12 cellular contexts compared by ENCODE assay signal in genomic region chr2:170950221-170950737, GRCh38. TPM values are rescaled to one million over a fixed set of nuclear protein-coding genes. Genes with fewer than 3 reads are reported as not detected.
A peak's percentile ranks its signal among the peaks of the same experiment; 100 is the strongest.
DNase-seq lines count a peak whose midpoint lies in the region; ATAC-seq, FAIRE-seq and TF ChIP-seq lines count a peak whose summit lies in the region.
"Had no signal": no experiment of that assay in that cellular context is flagged by ENCODE, and none has a peak within 500 bp of the region (broad histone marks: within the 10 kb centered on the region; RNA-seq: fewer than 3 reads in every experiment).

No MANE protein-coding gene starts in this region.

- H3K9me3 ChIP-seq in kidney (ENCODE audit: control insufficient read depth in 1 of 2, low read length in 2 of 2), result no peaks in the 10 kb centered on the region
- H3K9me3 ChIP-seq: Caco-2, HAP-1, SJSA1 had no signal

- no peaks in the 10 kb centered on the region for H3K27me3 Mint-ChIP-seq in activated naive CD8-positive, alpha-beta T cell treated with anti-CD3 and anti-CD28 coated beads, Interleukin-2, amount 50 U/mL, for 24 hours
- no peaks in the 10 kb centered on the region for H3K27me3 Mint-ChIP-seq in T-cell

- no peak overlapping the region for H3K4me3 ChIP-seq in kidney (ENCODE audit: low read length in 2 of 2)
- H3K4me3 ChIP-seq: HAP-1, SJSA1, smooth muscle cell had no signal

- peaks cover 2% of the 10 kb centered on the region for H3K4me1 Mint-ChIP-seq in activated naive CD8-positive, alpha-beta T cell treated with anti-CD3 and anti-CD28 coated beads, Interleukin-2, amount 50 U/mL, for 24 hours
- H3K4me1 Mint-ChIP-seq in T-cell, result peaks cover 7 to 18% (median 12%) of the 10 kb centered on the region in 3 donors

- POLR2A ChIA-PET in T-cell (lab: Charles Lee), result no interaction called here

- CTCF ChIA-PET in T-cell (lab: Charles Lee), result no interaction called here

- peaks cover 54% of the 10 kb centered on the region for H3K36me3 Mint-ChIP-seq in activated naive CD8-positive, alpha-beta T cell treated with anti-CD3 and anti-CD28 coated beads, Interleukin-2, amount 50 U/mL, for 24 hours (ENCODE audit: low read depth)
- H3K36me3 Mint-ChIP-seq in T-cell, result peaks cover 49% of the 10 kb centered on the region

- no peak overlapping the region for H3K9ac ChIP-seq in kidney (ENCODE audit: low read length in 2 of 2)

- no peak for DNase-seq in activated naive CD8-positive, alpha-beta T cell treated with anti-CD3 and anti-CD28 coated beads, Interleukin-2, amount 50 U/mL, for 24 hours
- DNase-seq in kidney (no peak), T-cell (no peak), DMS79 (lab: John Stamatoyannopoulos, UW) (no peak), amniotic stem cell (lab: John Stamatoyannopoulos, UW) (no peak)
- DNase-seq: Caco-2 had no signal

- intact Hi-C loops in kidney (cut with DNase I), result no loop called here

- no peaks in the 10 kb centered on the region for H3K9me3 Mint-ChIP-seq in activated naive CD8-positive, alpha-beta T cell treated with anti-CD3 and anti-CD28 coated beads, Interleukin-2, amount 50 U/mL, for 24 hours
- no peaks in the 10 kb centered on the region for H3K9me3 Mint-ChIP-seq in T-cell

- peak; percentile 78 for ATAC-seq in GM18505 (IDR thresholded peaks at IDR 0.05; ENCODE audit: unreplicated experiment)
- ATAC-seq in GM21381 (IDR thresholded peaks at IDR 0.05; ENCODE audit: unreplicated experiment), result peak; percentile 78
- ATAC-seq in HG03095 (IDR thresholded peaks at IDR 0.05; ENCODE audit: unreplicated experiment), result peak; percentile 90
- ATAC-seq in activated naive CD8-positive, alpha-beta T cell treated with anti-CD3 and anti-CD28 coated beads, Interleukin-2, amount 50 U/mL, for 24 hours, result no peak
- no peak for ATAC-seq in T-cell (replicated peaks in 1 of 4)

- no peak overlapping the region for H3K4me3 Mint-ChIP-seq in activated naive CD8-positive, alpha-beta T cell treated with anti-CD3 and anti-CD28 coated beads, Interleukin-2, amount 50 U/mL, for 24 hours
- no peak overlapping the region for H3K4me3 Mint-ChIP-seq in T-cell

- H3K27ac Mint-ChIP-seq in activated naive CD8-positive, alpha-beta T cell treated with anti-CD3 and anti-CD28 coated beads, Interleukin-2, amount 50 U/mL, for 24 hours, result peak overlapping the region; percentile 5
- no peak overlapping the region for H3K27ac Mint-ChIP-seq in T-cell

- H3K36me3 ChIP-seq in kidney (ENCODE audit: control insufficient read depth in 1 of 2, insufficient read depth in 2 of 2, low read length in 2 of 2), result peaks cover 37 to 46% of the 10 kb centered on the region in 2 donors

- no peaks in the 10 kb centered on the region for H3K4me1 ChIP-seq in kidney (ENCODE audit: control insufficient read depth in 1 of 2, insufficient read depth in 1 of 2, low read depth in 1 of 2, low read length in 2 of 2)
- H3K4me1 ChIP-seq: Caco-2, HAP-1, SJSA1 had no signal

- no peak for TF ChIP-seq POLR2A in GM18505 (IDR thresholded peaks at IDR 0.05; ENCODE audit: borderline replicate concordance, extremely low read depth, insufficient read depth, insufficient read length)

- no peak for FAIRE-seq in kidney (lab: Jason Lieb, UNC)

- TF ChIP-seq CTCF in kidney (IDR thresholded peaks at IDR 0.05; ENCODE audit: borderline replicate concordance, extremely low read depth, insufficient read depth), result no peak

- H3K27ac ChIP-seq in kidney (ENCODE audit: low read depth in 2 of 2, low read length in 2 of 2), result no peak overlapping the region
- H3K27ac ChIP-seq: SJSA1 had no signal

RNA-seq across cellular contexts. Expression of gene GORASP2, which starts 21.2 kb away (rescaled TPM):
- total RNA-seq in kidney (70.4 TPM), T-cell (10 to 100 TPM; 61.6 to 81.1 (median 71.0) TPM)
- 40.4 TPM for polyA plus RNA-seq in kidney (ENCODE audit: insufficient read depth, low read depth, low replicate concordance)

Comparison
In these comparisons a context has a peak if more than half of its experiments do, and no peak if none do; other contexts are left out.
1. ATAC-seq: peak in GM18505 (single experiment), GM21381 (single experiment) and HG03095 (single experiment); none in activated naive CD8-positive, alpha-beta T cell treated with anti-CD3 and anti-CD28 coated beads, Interleukin-2, amount 50 U/mL, for 24 hours (single experiment) and T-cell (0 of 4).